ENCODE assay signal across 1 cellular context in the genomic region with DNA sequence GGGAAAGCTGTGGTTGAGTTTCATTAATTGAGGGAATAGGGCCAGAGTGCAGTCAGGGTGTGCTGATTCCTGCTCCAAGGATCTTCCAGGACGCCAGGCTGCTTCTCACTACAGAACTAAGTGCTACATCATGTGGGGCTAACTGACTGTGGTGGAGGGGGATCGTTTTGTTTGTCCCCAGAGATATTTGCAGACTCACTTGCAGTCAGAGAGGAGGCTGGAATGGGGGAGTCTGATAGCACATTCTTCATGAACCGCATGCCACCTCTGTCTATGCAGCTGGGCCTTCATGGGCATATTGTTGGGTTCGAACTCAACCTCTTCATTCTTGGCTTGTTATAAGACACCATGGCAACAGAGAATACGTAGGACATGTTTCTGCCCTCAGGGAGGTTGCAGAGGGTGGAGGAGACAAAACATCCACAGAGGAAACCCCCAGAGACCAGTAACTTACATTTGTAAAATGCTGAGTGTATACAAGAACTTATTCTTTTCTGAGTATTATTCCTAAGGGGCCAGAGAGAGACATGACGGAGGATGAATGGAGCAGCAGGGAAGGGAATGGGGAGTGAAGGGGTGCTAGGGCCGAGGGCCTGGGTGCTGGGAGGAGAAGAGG.
TF ChIP-seq lines count a peak whose summit lies in the region.

No MANE protein-coding gene starts in this region.

TF ChIP-seq in HCT116, 20 proteins besides CTCF, POLR2A, EP300 and RAD21 (continued from another document):
- TF ChIP-seq, protein P1, sequence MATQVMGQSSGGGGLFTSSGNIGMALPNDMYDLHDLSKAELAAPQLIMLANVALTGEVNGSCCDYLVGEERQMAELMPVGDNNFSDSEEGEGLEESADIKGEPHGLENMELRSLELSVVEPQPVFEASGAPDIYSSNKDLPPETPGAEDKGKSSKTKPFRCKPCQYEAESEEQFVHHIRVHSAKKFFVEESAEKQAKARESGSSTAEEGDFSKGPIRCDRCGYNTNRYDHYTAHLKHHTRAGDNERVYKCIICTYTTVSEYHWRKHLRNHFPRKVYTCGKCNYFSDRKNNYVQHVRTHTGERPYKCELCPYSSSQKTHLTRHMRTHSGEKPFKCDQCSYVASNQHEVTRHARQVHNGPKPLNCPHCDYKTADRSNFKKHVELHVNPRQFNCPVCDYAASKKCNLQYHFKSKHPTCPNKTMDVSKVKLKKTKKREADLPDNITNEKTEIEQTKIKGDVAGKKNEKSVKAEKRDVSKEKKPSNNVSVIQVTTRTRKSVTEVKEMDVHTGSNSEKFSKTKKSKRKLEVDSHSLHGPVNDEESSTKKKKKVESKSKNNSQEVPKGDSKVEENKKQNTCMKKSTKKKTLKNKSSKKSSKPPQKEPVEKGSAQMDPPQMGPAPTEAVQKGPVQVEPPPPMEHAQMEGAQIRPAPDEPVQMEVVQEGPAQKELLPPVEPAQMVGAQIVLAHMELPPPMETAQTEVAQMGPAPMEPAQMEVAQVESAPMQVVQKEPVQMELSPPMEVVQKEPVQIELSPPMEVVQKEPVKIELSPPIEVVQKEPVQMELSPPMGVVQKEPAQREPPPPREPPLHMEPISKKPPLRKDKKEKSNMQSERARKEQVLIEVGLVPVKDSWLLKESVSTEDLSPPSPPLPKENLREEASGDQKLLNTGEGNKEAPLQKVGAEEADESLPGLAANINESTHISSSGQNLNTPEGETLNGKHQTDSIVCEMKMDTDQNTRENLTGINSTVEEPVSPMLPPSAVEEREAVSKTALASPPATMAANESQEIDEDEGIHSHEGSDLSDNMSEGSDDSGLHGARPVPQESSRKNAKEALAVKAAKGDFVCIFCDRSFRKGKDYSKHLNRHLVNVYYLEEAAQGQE (IDR thresholded peaks at IDR 0.05; ENCODE audit: low read depth): no peak
- no peak for TF ChIP-seq ELF1 (IDR thresholded peaks at IDR 0.05; ENCODE audit: borderline replicate concordance, low read depth)
- TF ChIP-seq, protein P2, sequence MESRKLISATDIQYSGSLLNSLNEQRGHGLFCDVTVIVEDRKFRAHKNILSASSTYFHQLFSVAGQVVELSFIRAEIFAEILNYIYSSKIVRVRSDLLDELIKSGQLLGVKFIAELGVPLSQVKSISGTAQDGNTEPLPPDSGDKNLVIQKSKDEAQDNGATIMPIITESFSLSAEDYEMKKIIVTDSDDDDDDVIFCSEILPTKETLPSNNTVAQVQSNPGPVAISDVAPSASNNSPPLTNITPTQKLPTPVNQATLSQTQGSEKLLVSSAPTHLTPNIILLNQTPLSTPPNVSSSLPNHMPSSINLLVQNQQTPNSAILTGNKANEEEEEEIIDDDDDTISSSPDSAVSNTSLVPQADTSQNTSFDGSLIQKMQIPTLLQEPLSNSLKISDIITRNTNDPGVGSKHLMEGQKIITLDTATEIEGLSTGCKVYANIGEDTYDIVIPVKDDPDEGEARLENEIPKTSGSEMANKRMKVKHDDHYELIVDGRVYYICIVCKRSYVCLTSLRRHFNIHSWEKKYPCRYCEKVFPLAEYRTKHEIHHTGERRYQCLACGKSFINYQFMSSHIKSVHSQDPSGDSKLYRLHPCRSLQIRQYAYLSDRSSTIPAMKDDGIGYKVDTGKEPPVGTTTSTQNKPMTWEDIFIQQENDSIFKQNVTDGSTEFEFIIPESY (IDR thresholded peaks at IDR 0.05; ENCODE audit: extremely low read depth, insufficient replicate concordance, low read length): no peak
- TF ChIP-seq CEBPB (IDR thresholded peaks at IDR 0.05; ENCODE audit: low read depth): no peak
- TF ChIP-seq FOSL1 (IDR thresholded peaks at IDR 0.05; ENCODE audit: low read depth): no peak
